Comparison of ENCODE assay signal across 8 cellular contexts in the genomic region with DNA sequence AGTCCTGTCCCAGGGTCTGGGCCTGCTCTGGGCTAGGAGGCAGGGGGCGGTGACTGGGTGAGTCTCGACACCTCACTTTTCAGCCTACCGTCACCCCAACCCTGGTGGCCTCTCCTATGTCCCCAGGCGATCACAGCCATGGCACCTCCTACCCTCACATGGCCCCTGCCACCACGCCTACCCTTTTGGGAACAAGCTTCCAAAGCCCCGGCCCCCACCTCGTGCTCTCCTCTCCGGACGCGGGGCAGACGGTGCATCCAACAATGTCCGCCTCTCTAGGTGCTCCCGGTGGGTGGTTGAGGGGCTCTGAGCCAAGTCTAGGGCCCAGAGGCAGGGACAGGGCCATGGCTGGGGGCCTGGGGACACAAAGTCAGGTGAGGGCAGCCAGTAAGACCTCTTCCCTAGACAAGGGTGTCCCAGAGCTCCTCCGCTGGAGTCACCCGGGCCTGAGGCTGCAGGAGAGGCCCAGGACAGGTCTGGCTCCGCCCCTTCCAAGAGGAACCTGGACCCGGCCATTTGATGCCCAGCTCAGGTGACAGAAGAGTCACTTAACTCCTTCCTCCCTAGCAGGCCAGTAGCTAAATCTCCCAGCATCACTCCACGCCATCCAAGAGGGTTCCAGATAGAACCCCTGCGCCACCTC. TPM values are rescaled to one million over a fixed set of nuclear protein-coding genes. Genes with fewer than 3 reads are reported as not detected.
DNase-seq lines count a peak whose midpoint lies in the region; ATAC-seq and TF ChIP-seq lines count a peak whose summit lies in the region.

A gene with protein sequence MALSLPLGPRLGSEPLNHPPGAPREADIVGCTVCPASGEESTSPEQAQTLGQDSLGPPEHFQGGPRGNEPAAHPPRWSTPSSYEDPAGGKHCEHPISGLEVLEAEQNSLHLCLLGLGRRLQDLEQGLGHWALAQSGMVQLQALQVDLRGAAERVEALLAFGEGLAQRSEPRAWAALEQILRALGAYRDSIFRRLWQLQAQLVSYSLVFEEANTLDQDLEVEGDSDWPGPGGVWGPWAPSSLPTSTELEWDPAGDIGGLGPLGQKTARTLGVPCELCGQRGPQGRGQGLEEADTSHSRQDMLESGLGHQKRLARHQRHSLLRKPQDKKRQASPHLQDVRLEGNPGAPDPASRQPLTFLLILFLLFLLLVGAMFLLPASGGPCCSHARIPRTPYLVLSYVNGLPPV (minus strand): TSS at position 478 of the 643 bp plus-strand sequence. CDS start 132 bp downstream, at position 346.

- DNase-seq in HuH-7.5 (ENCODE audit: low spot score) (peak; percentile 86), breast epithelium (ENCODE audit: low spot score in 2 of 2) (peak; percentile 82 to 84), lung (ENCODE audit: low spot score) (peak; percentile 81), HCEC 1CT (no peak), AG08395 (ENCODE audit: low spot score) (no peak)

- no peaks in the 10 kb centered on the region for H3K79me2 ChIP-seq in ACC112 (ENCODE audit: control insufficient read depth, insufficient read depth, low read length, unreplicated experiment)

- peak; percentile 63 for ATAC-seq in lung (ENCODE audit: insufficient read depth, low FRiP score)
- ATAC-seq in GM19035 (IDR thresholded peaks at IDR 0.05; ENCODE audit: unreplicated experiment): no peak
- ATAC-seq in GM18519 (IDR thresholded peaks at IDR 0.05; ENCODE audit: low FRiP score, unreplicated experiment): no peak

- H3K27ac ChIP-seq in ACC112 (ENCODE audit: low read depth, low read length) (no peak within 1 kb of the TSS), breast epithelium (peak within 1 kb of the TSS; percentile 81 to 92), lung (ENCODE audit: low read depth in 1 of 2, low read length in 1 of 2) (peak within 1 kb of the TSS in 1 of 2 donors; percentile 75)

- 52 to 57% methylated on average over 19 of the region's 19 CpGs for WGBS in lung, 2 donors

- H3K27me3 ChIP-seq in ACC112 (ENCODE audit: insufficient read depth, low read length) (no peaks in the 10 kb centered on the region), breast epithelium (no peaks in the 10 kb centered on the region), lung (ENCODE audit: control insufficient read depth, insufficient read depth) (no peaks in the 10 kb centered on the region)

- H3K36me3 ChIP-seq in ACC112 (ENCODE audit: insufficient read depth, low read length): no peaks in the 10 kb centered on the region
- no peaks in the 10 kb centered on the region for H3K36me3 ChIP-seq in breast epithelium
- H3K36me3 ChIP-seq in lung (ENCODE audit: control insufficient read depth in 2 of 2, insufficient read depth in 2 of 2, low read length in 2 of 2): peaks cover 0 to 3% of the 10 kb centered on the region in 2 donors

- H3K4me3 ChIP-seq in ACC112 (ENCODE audit: low read depth, low read length) (peak within 1 kb of the TSS; percentile 65), breast epithelium (peak within 1 kb of the TSS; percentile 35 to 69 (median 61)), lung (peak within 1 kb of the TSS; percentile 40)

- no peaks in the 10 kb centered on the region for H3K9me3 ChIP-seq in breast epithelium
- no peaks in the 10 kb centered on the region for H3K9me3 ChIP-seq in lung (ENCODE audit: control insufficient read depth in 2 of 2, insufficient read depth in 1 of 2, low read length in 1 of 2)

- H3K4me1 ChIP-seq in ACC112 (ENCODE audit: control insufficient read depth, insufficient read depth, low read length, unreplicated experiment) (no peaks in the 10 kb centered on the region), breast epithelium (peaks cover 0 to 4% of the 10 kb centered on the region in 2 donors), lung (ENCODE audit: control insufficient read depth in 2 of 2, insufficient read depth in 2 of 2, low read length in 2 of 2) (peaks cover 1 to 5% of the 10 kb centered on the region in 2 donors)

- H2AFZ ChIP-seq in ACC112 (ENCODE audit: low read length, unreplicated experiment): no peak within 1 kb of the TSS

- TF ChIP-seq CTCF in breast epithelium (IDR thresholded peaks at IDR 0.05): no peak
- no peak for TF ChIP-seq CTCF in lung (IDR thresholded peaks at IDR 0.05; ENCODE audit: control extremely low read depth, extremely low read depth)

- TF ChIP-seq POLR2A in breast epithelium (IDR thresholded peaks at IDR 0.05): no peak

- intact Hi-C loops in breast epithelium (cut with DNase I; ENCODE audit: low total_unique reads): no loop called here

RNA-seq across cellular contexts. Expression of the gene that starts here (rescaled TPM):
- 10 to 100 TPM in 1 of 3 donors, 1 to 10 TPM in 1, under 1 TPM in 1; 0.16 to 15.5 (median 9.5) TPM for total RNA-seq in breast epithelium
- 10 to 100 TPM in 1 of 2 donors, 1 to 10 TPM in 1; 8.0 to 13.6 TPM for total RNA-seq in lung
- polyA plus RNA-seq in lung: 10 to 100 TPM in 1 of 2 donors, 1 to 10 TPM in 1; 9.5 to 19.2 TPM

Comparison
In these comparisons a context has a peak if more than half of its experiments do, and no peak if none do; other contexts are left out.
1. DNase-seq: peak in HuH-7.5 (single experiment), breast epithelium (2 of 2) and lung (single experiment); none in HCEC 1CT (single experiment) and AG08395 (single experiment).
2. Peak in every context shown above with its lines, with median percentiles within 50 percentile points of each other: H3K4me3 ChIP-seq.